In the genomic region with DNA sequence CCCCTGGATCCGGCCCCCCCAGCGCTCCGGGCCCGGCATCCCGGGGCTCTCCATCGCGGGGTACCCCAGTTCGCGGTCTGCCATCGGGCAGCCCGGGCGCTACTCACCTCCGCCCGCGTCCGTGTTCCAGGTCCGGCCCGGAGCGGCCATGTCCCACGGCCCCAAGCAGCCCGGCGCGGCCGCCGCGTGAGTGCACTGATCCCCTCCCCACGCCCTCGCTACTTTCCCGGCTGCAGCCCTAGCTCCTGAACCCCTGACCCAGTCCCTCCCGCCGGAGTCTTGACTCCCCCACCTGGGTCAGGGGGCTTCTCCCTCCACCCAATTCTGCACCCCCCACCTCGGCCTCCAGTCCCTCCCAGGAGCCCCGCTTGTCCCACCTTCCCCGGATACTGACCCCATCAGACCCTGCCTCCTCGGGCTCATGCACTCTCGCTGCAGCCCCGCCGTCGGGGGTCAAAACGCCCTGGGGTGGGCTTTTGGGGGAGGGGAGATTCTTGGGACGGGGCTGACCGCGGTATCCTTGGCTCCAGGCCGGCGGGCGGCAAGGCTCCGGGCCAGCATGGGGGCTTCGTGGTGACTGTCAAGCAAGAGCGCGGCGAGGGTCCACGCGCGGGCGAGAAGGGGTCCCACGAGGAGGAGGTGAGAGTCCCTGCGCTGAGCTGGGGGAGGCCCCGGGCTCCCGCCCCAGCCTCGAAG, we compare ENCODE assay signal across 8 cellular contexts. TPM values are rescaled to one million over a fixed set of nuclear protein-coding genes. Genes with fewer than 3 reads are reported as not detected.
DNase-seq lines count a peak whose midpoint lies in the region; ATAC-seq and TF ChIP-seq lines count a peak whose summit lies in the region.

No MANE protein-coding gene starts in this region.

- H3K27ac Mint-ChIP-seq in activated naive CD4-positive, alpha-beta T cell treated with anti-CD3 and anti-CD28 coated beads for 36 hours = no peak overlapping the region

- intact Hi-C loops in activated naive CD4-positive, alpha-beta T cell treated with anti-CD3 and anti-CD28 coated beads for 36 hours (cut with micrococcal nuclease) = loop anchor here (5.0 kb wide), 1 partner anchor 189 kb away; the partner anchor contains the start of genes APBA3 and MRPL54
- intact Hi-C loops in body of pancreas (cut with DNase I) = no loop called here
- intact Hi-C loops in lower leg skin (cut with DNase I; ENCODE audit: low total_unique reads) = no loop called here

- CTCF ChIA-PET in activated naive CD4-positive, alpha-beta T cell treated with anti-CD3 and anti-CD28 coated beads for 36 hours (lab: Charles Lee) = interaction anchor here (1.2 kb wide), 1 partner anchor 12 kb away, joined by 4 read pairs; the partner anchor contains the start of gene GIPC3

- H3K4me3 ChIP-seq in body of pancreas (peak overlapping the region; percentile 69 to 99), lower leg skin (ENCODE audit: low read depth, poor library complexity, severe bottlenecking) (peak overlapping the region; percentile 84), tibial nerve (peak overlapping the region; percentile 63 to 85 (median 70))

- H3K36me3 ChIP-seq in body of pancreas (replicated peaks in 1 of 2; ENCODE audit: insufficient read depth in 1 of 2, low read depth in 2 of 2) (no peaks in the 10 kb centered on the region), tibial nerve (peaks cover 0 to 33% (median 2%) of the 10 kb centered on the region in 3 donors)

- no peak for DNase-seq in activated naive CD4-positive, alpha-beta T cell treated with anti-CD3 and anti-CD28 coated beads for 36 hours
- no peak for DNase-seq in activated naive CD4-positive, alpha-beta T cell (lab: John Stamatoyannopoulos, UW)
- DNase-seq in body of pancreas (peak in 1 of 4 donors; percentile 31), lower leg skin (ENCODE audit: low spot score in 2 of 2) (no peak), tibial nerve (ENCODE audit: low spot score in 2 of 2) (no peak), DMS153 (lab: John Stamatoyannopoulos, UW) (no peak)

- H3K4me1 Mint-ChIP-seq in activated naive CD4-positive, alpha-beta T cell treated with anti-CD3 and anti-CD28 coated beads for 36 hours (ENCODE audit: low read depth) = peaks cover 14% of the 10 kb centered on the region

- no peaks in the 10 kb centered on the region for H3K27me3 Mint-ChIP-seq in activated naive CD4-positive, alpha-beta T cell treated with anti-CD3 and anti-CD28 coated beads for 36 hours (ENCODE audit: low read depth)

- H3K4me1 ChIP-seq in body of pancreas = peaks cover 18% of the 10 kb centered on the region
- peaks cover 0 to 67% (median 23%) of the 10 kb centered on the region in 4 donors for H3K4me1 ChIP-seq in tibial nerve

- H3K4me3 Mint-ChIP-seq in activated naive CD4-positive, alpha-beta T cell treated with anti-CD3 and anti-CD28 coated beads for 36 hours = peak overlapping the region; percentile 75

- WGBS in body of pancreas, 2 donors = 1% methylated on average over 25 to 60 of the region's 60 CpGs
- 1% methylated on average over 35 to 38 of the region's 60 CpGs for WGBS in lower leg skin, 2 donors
- 2 to 4% methylated on average over 34 of the region's 60 CpGs for WGBS in tibial nerve, 2 donors

- H3K27ac ChIP-seq in body of pancreas (peak overlapping the region; percentile 46 to 84 (median 78)), tibial nerve (peak overlapping the region; percentile 65 to 88 (median 84))

- ATAC-seq in body of pancreas (peak; percentile 5), HG03469 (IDR thresholded peaks at IDR 0.05; ENCODE audit: unreplicated experiment) (no peak)

- TF ChIP-seq EP300 in Ishikawa (IDR thresholded peaks at IDR 0.05; ENCODE audit: borderline replicate concordance) (no peak), tibial nerve (IDR thresholded peaks at IDR 0.05) (no peak)

- TF ChIP-seq CTCF in body of pancreas (IDR thresholded peaks at IDR 0.05) (no peak), lower leg skin (IDR thresholded peaks at IDR 0.05) (no peak), tibial nerve (IDR thresholded peaks at IDR 0.05) (no peak)

- H3K36me3 Mint-ChIP-seq in activated naive CD4-positive, alpha-beta T cell treated with anti-CD3 and anti-CD28 coated beads for 36 hours (ENCODE audit: low read depth) = peaks cover 8% of the 10 kb centered on the region

- no peak for TF ChIP-seq RAD21 in Ishikawa (IDR thresholded peaks at IDR 0.05; ENCODE audit: low read depth)

- H3K9me3 ChIP-seq in body of pancreas = no peaks in the 10 kb centered on the region
- no peaks in the 10 kb centered on the region for H3K9me3 ChIP-seq in tibial nerve

- no peak for TF ChIP-seq POLR2A in body of pancreas (IDR thresholded peaks at IDR 0.05)
- no peak for TF ChIP-seq POLR2A in lower leg skin (IDR thresholded peaks at IDR 0.05)
- no peak for TF ChIP-seq POLR2A in tibial nerve (IDR thresholded peaks at IDR 0.05)

- no peaks in the 10 kb centered on the region for H3K27me3 ChIP-seq in body of pancreas
- H3K27me3 ChIP-seq in tibial nerve = no peaks in the 10 kb centered on the region

- H3K9me3 Mint-ChIP-seq in activated naive CD4-positive, alpha-beta T cell treated with anti-CD3 and anti-CD28 coated beads for 36 hours = no peaks in the 10 kb centered on the region

TF ChIP-seq in Ishikawa, 13 proteins besides CTCF, POLR2A, EP300 and RAD21 (continues in another document):
- TF ChIP-seq USF1 (IDR thresholded peaks at IDR 0.05) (no peak), TAF1 (IDR thresholded peaks at IDR 0.05; ENCODE audit: low read depth) (no peak), CREB1 (IDR thresholded peaks at IDR 0.05; ENCODE audit: low read depth) (no peak), REST (IDR thresholded peaks at IDR 0.05; ENCODE audit: low read depth) (no peak), ZBTB7A (IDR thresholded peaks at IDR 0.05; ENCODE audit: low read depth) (peak; percentile 96), YY1 (IDR thresholded peaks at IDR 0.05; ENCODE audit: low read depth) (peak; percentile 82), TCF12 (IDR thresholded peaks at IDR 0.05; ENCODE audit: low read depth) (no peak), FOXM1 (IDR thresholded peaks at IDR 0.05; ENCODE audit: borderline replicate concordance, low read depth) (no peak), TEAD4 (IDR thresholded peaks at IDR 0.05) (no peak), NFIC (IDR thresholded peaks at IDR 0.05) (no peak), CEBPB (IDR thresholded peaks at IDR 0.05) (no peak), EGR1 (IDR thresholded peaks at IDR 0.05) (no peak)

RNA-seq across cellular contexts. Expression of gene HMG20B, which starts 0.6 kb away (rescaled TPM):
- 10 to 100 TPM; 63.3 to 65.9 TPM for total RNA-seq in activated naive CD4-positive, alpha-beta T cell treated with anti-CD3 and anti-CD28 coated beads for 36 hours
- total RNA-seq in body of pancreas (10 to 100 TPM; 66.7 to 91.0 TPM), lower leg skin (100 to 1,000 TPM; 112 to 135 (median 123) TPM), tibial nerve (100 to 1,000 TPM in 3 of 4 donors, 10 to 100 TPM in 1; 94.0 to 181 (median 153) TPM)

RNA-seq across cellular contexts. Expression of gene GIPC3, which starts 12.0 kb away (rescaled TPM):
- under 1 TPM; 0.20 to 0.29 TPM for total RNA-seq in activated naive CD4-positive, alpha-beta T cell treated with anti-CD3 and anti-CD28 coated beads for 36 hours
- total RNA-seq in body of pancreas (under 1 TPM; 0.78 to 0.99 TPM), lower leg skin (under 1 TPM in 3 of 4 donors, not detected in 1; 0.19 to 0.52 (median 0.25) TPM), tibial nerve (1 to 10 TPM in 2 of 4 donors, under 1 TPM in 2; 0.21 to 2.4 (median 1.1) TPM)

RNA-seq across cellular contexts. Expression of gene MFSD12, which starts 15.9 kb away (rescaled TPM):
- total RNA-seq in activated naive CD4-positive, alpha-beta T cell treated with anti-CD3 and anti-CD28 coated beads for 36 hours = 10 to 100 TPM; 31.3 to 34.0 TPM
- total RNA-seq in body of pancreas (10 to 100 TPM; 64.3 to 78.8 TPM), lower leg skin (10 to 100 TPM; 43.3 to 98.2 (median 56.3) TPM), tibial nerve (100 to 1,000 TPM in 1 of 4 donors, 10 to 100 TPM in 3; 45.7 to 108 (median 62.8) TPM)

RNA-seq across cellular contexts. Expression of gene TBXA2R, which starts 33.4 kb away (rescaled TPM):
- under 1 TPM; 0.41 to 0.42 TPM for total RNA-seq in activated naive CD4-positive, alpha-beta T cell treated with anti-CD3 and anti-CD28 coated beads for 36 hours
- total RNA-seq in body of pancreas (1 to 10 TPM in 1 of 2 donors, under 1 TPM in 1; 0.52 to 3.0 TPM), lower leg skin (1 to 10 TPM in 2 of 4 donors, under 1 TPM in 2; 0.20 to 4.2 (median 0.90) TPM), tibial nerve (10 to 100 TPM in 1 of 4 donors, 1 to 10 TPM in 3; 4.4 to 11.4 (median 7.2) TPM)

RNA-seq across cellular contexts. Expression of gene TEKTIP1, which starts 34.3 kb away (rescaled TPM):
- total RNA-seq in activated naive CD4-positive, alpha-beta T cell treated with anti-CD3 and anti-CD28 coated beads for 36 hours = 1 to 10 TPM; 2.1 to 2.5 TPM
- total RNA-seq in body of pancreas (1 to 10 TPM in 1 of 2 donors, not detected in 1; 1.3 TPM), lower leg skin (under 1 TPM in 1 of 4 donors, not detected in 3; 0.78 TPM), tibial nerve (1 to 10 TPM in 1 of 4 donors, not detected in 3; 2.4 TPM)
